ENCODE assay signal across 1 cellular context in the genomic region with DNA sequence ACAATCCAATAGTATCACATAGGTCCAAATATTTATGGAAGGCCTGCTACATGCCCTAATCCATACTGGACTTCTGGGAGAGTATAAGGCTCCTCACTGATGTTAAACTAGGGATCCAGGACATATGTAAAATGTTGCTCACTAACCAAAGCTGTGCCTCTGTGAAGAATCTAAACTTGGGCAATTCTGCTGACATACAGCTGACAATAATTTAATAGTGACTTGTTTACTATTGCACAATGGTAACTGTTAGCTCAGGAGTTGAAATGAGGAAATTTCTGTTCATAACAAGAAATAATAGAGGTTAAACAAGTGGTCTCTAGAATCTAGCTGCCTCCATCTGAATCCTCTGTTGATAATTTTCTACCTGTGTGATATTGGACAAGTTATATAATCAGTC.
TF ChIP-seq lines count a peak whose summit lies in the region.

No MANE protein-coding gene starts in this region.

TF ChIP-seq in HepG2, 621 proteins besides CTCF, POLR2A, EP300 and RAD21:
- TF ChIP-seq ZNF720 (CRISPR knock-in tag; IDR thresholded peaks at IDR 0.05) (no peak), CEBPB (IDR thresholded peaks at IDR 0.05; ENCODE audit: borderline replicate concordance, low read depth, low read length) (peak; percentile 59; the same call in 1 of the 2 replicates), ZNF205 (CRISPR knock-in tag; IDR thresholded peaks at IDR 0.05) (no peak)
- TF ChIP-seq, protein P1, sequence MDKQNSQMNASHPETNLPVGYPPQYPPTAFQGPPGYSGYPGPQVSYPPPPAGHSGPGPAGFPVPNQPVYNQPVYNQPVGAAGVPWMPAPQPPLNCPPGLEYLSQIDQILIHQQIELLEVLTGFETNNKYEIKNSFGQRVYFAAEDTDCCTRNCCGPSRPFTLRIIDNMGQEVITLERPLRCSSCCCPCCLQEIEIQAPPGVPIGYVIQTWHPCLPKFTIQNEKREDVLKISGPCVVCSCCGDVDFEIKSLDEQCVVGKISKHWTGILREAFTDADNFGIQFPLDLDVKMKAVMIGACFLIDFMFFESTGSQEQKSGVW (CRISPR knock-in tag; IDR thresholded peaks at IDR 0.05; ENCODE audit: borderline replicate concordance): no peak
- TF ChIP-seq, protein P2, sequence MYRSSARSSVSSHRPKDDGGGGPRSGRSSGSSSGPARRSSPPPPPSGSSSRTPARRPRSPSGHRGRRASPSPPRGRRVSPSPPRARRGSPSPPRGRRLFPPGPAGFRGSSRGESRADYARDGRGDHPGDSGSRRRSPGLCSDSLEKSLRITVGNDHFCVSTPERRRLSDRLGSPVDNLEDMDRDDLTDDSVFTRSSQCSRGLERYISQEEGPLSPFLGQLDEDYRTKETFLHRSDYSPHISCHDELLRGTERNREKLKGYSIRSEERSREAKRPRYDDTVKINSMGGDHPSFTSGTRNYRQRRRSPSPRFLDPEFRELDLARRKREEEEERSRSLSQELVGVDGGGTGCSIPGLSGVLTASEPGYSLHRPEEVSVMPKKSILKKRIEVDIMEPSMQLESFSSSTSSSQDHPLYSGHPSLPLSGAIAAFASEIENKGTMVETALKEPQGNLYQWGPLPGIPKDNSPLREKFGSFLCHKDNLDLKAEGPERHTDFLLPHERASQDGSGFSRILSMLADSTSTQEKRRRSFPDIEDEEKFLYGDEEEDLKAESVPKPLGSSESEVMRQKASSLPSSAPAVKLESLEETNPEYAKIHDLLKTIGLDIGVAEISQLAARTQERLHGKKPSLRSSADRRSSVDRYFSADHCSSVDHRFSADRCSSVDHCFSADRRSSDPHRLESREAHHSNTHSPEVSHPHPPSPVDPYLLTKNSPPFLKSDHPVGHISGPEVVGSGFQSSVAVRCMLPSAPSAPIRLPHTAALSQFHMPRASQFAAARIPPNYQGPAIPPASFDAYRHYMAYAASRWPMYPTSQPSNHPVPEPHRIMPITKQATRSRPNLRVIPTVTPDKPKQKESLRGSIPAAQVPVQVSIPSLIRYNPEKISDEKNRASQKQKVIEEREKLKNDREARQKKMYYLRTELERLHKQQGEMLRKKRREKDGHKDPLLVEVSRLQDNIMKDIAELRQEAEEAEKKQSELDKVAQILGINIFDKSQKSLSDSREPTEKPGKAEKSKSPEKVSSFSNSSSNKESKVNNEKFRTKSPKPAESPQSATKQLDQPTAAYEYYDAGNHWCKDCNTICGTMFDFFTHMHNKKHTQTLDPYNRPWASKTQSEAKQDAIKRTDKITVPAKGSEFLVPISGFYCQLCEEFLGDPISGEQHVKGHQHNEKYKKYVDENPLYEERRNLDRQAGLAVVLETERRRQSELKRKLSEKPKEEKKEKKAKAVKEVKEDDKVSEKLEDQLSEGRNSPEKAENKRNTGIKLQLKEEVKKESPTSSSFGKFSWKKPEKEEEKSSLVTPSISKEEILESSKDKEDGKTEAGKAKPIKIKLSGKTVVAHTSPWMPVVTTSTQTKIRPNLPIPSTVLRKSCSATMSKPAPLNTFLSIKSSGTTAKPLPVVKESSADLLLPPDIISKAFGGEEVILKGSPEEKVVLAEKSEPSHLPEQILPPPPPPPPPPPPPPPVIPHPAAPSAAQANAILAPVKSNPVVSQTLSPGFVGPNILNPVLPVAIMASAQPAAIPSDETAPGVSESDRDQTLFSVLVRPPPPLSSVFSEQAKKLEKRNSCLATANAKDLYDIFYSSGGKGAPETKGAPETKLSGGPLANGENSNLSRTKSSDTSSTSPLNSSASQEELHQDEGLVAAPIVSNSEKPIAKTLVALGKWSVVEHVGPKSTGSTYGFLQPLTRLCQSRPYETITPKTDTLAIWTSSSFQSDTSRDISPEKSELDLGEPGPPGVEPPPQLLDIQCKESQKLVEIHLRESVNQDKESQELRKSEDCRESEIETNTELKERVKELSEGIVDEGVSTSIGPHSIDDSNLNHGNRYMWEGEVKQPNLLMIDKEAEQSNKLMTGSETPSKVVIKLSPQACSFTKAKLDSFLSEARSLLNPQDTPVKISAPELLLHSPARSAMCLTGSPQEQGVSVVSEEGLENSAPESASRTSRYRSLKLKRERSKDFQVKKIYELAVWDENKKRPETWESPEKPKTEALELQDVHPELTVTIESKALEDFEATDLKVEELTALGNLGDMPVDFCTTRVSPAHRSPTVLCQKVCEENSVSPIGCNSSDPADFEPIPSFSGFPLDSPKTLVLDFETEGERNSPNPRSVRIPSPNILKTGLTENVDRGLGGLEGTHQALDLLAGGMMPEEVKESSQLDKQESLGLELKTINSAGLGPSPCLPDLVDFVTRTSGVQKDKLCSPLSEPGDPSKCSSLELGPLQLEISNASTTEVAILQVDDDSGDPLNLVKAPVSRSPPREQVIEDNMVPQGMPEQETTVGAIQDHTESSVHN (CRISPR knock-in tag; IDR thresholded peaks at IDR 0.05): no peak
